1 cellular context compared by ENCODE assay signal in the genomic region with DNA sequence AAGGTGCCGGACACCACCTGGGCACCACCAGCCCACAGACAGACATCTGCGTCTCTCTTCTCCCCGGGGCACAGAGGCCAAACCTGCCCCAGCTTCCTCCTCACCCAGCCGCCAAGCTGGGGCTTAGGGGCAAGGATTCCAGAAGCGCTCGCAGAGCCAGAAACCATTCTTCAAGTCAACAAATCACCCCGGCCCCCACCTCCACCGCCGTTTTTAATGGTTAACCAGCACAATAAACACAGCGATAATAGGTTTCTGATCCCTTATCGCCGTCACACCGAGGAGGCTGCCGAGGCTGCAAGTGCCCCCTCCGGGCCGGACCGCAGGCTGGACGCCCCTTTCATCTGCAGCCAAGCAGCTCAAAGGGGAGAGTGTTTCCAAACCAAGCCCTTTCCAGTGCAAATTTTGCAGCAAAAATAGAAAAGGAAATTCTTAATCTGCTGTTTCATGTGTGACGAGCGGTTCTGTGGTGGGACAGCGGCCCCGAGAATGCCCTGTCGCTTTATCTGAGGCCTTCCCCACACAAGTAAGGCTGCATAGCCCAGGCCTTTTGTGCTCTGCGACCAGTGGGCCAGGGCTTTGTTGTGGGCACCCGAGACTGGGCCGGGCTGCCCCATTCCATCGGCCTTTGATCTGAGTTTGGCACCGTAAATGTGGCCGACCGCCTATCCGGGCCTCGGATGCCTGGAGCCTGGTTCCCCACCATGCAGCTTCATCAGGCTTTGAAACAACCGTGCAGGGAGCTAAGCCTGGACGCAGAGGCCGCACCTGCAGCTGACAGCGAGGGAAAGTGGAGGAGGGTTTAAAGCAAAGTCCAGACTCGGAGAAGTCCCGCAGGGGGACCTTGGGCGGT.
A peak's percentile ranks its signal among the peaks of the same experiment; 100 is the strongest.
TF ChIP-seq lines count a peak whose summit lies in the region.

No MANE protein-coding gene starts in this region.

TF ChIP-seq in HepG2, 621 proteins besides CTCF, POLR2A, EP300 and RAD21 (continued from another document and continues in another):
- TF ChIP-seq SMARCC2 (IDR thresholded peaks at IDR 0.05) (no peak), TSC22D2 (CRISPR knock-in tag; IDR thresholded peaks at IDR 0.05; ENCODE audit: borderline replicate concordance) (no peak), ZNF564 (CRISPR knock-in tag; IDR thresholded peaks at IDR 0.05) (no peak), ZBTB46 (CRISPR knock-in tag; IDR thresholded peaks at IDR 0.05; ENCODE audit: borderline replicate concordance) (no peak), KMT2A (CRISPR knock-in tag; IDR thresholded peaks at IDR 0.05) (0 out of 2 replicates have a peak, but pooled peaks have one; percentile 43), ZNF781 (CRISPR knock-in tag; IDR thresholded peaks at IDR 0.05; ENCODE audit: borderline replicate concordance, not compliant biosample characterization) (no peak), ZNF556 (CRISPR knock-in tag; IDR thresholded peaks at IDR 0.05; ENCODE audit: borderline replicate concordance) (no peak), NFRKB (IDR thresholded peaks at IDR 0.05) (no peak), ZNF512B (CRISPR knock-in tag; IDR thresholded peaks at IDR 0.05; ENCODE audit: borderline replicate concordance) (no peak; the same call in 1 of the 2 replicates), YY1 (IDR thresholded peaks at IDR 0.05; ENCODE audit: insufficient read depth, insufficient replicate concordance, low read depth, low read length) (peak; percentile 53), ATF7-NPFF (CRISPR knock-in tag; IDR thresholded peaks at IDR 0.05; ENCODE audit: low read depth) (no peak), ZSCAN9 (CRISPR knock-in tag; IDR thresholded peaks at IDR 0.05; ENCODE audit: borderline replicate concordance) (no peak), ARNT2 (CRISPR knock-in tag; IDR thresholded peaks at IDR 0.05; ENCODE audit: low read depth) (no peak), SYNCRIP (IDR thresholded peaks at IDR 0.05; ENCODE audit: insufficient read depth, low read depth, low read length) (no peak), TAF15 (IDR thresholded peaks at IDR 0.05; ENCODE audit: low read depth, low read length, poor library complexity, severe bottlenecking) (no peak), ZNF251 (CRISPR knock-in tag; IDR thresholded peaks at IDR 0.05) (no peak), PCBP2 (optimal IDR thresholded peaks at IDR 0.05; ENCODE audit: low read depth, low read length, poor library complexity, severe bottlenecking) (no peak), RXRB (CRISPR knock-in tag; IDR thresholded peaks at IDR 0.05; ENCODE audit: borderline replicate concordance) (peak; percentile 75), DNMT3B (CRISPR knock-in tag; conservative IDR thresholded peaks at IDR 0.05) (no peak), LBX2 (CRISPR knock-in tag; IDR thresholded peaks at IDR 0.05; ENCODE audit: borderline replicate concordance) (no peak), ZNF510 (CRISPR knock-in tag; IDR thresholded peaks at IDR 0.05; ENCODE audit: low read depth) (no peak), NRL (CRISPR knock-in tag; IDR thresholded peaks at IDR 0.05; ENCODE audit: borderline replicate concordance) (no peak), ZGPAT (CRISPR knock-in tag; IDR thresholded peaks at IDR 0.05) (peak; percentile 50; the same call in 1 of the 2 replicates), SNAPC2 (CRISPR knock-in tag; IDR thresholded peaks at IDR 0.05) (no peak), ZNF33A (CRISPR knock-in tag; IDR thresholded peaks at IDR 0.05; ENCODE audit: borderline replicate concordance) (no peak), ZNF331 (CRISPR knock-in tag; IDR thresholded peaks at IDR 0.05) (peak; percentile 48; the same call in 1 of the 2 replicates), ZNF614 (CRISPR knock-in tag; IDR thresholded peaks at IDR 0.05; ENCODE audit: borderline replicate concordance) (peak; percentile 64; the same call in 1 of the 2 replicates), GTF2F1 (IDR thresholded peaks at IDR 0.05; ENCODE audit: low read length) (no peak), RELA (CRISPR knock-in tag; IDR thresholded peaks at IDR 0.05) (no peak), TAF1 (CRISPR knock-in tag; IDR thresholded peaks at IDR 0.05) (peak; percentile 61; the same call in 1 of the 2 replicates)
- TF ChIP-seq, protein P1, sequence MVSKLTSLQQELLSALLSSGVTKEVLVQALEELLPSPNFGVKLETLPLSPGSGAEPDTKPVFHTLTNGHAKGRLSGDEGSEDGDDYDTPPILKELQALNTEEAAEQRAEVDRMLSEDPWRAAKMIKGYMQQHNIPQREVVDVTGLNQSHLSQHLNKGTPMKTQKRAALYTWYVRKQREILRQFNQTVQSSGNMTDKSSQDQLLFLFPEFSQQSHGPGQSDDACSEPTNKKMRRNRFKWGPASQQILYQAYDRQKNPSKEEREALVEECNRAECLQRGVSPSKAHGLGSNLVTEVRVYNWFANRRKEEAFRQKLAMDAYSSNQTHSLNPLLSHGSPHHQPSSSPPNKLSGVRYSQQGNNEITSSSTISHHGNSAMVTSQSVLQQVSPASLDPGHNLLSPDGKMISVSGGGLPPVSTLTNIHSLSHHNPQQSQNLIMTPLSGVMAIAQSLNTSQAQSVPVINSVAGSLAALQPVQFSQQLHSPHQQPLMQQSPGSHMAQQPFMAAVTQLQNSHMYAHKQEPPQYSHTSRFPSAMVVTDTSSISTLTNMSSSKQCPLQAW (CRISPR knock-in tag; IDR thresholded peaks at IDR 0.05): peak; percentile 99
- TF ChIP-seq, protein P2, sequence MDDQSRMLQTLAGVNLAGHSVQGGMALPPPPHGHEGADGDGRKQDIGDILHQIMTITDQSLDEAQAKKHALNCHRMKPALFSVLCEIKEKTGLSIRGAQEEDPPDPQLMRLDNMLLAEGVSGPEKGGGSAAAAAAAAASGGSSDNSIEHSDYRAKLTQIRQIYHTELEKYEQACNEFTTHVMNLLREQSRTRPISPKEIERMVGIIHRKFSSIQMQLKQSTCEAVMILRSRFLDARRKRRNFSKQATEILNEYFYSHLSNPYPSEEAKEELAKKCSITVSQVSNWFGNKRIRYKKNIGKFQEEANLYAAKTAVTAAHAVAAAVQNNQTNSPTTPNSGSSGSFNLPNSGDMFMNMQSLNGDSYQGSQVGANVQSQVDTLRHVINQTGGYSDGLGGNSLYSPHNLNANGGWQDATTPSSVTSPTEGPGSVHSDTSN (CRISPR knock-in tag; IDR thresholded peaks at IDR 0.05; ENCODE audit: borderline replicate concordance): no peak
- TF ChIP-seq, protein P3, sequence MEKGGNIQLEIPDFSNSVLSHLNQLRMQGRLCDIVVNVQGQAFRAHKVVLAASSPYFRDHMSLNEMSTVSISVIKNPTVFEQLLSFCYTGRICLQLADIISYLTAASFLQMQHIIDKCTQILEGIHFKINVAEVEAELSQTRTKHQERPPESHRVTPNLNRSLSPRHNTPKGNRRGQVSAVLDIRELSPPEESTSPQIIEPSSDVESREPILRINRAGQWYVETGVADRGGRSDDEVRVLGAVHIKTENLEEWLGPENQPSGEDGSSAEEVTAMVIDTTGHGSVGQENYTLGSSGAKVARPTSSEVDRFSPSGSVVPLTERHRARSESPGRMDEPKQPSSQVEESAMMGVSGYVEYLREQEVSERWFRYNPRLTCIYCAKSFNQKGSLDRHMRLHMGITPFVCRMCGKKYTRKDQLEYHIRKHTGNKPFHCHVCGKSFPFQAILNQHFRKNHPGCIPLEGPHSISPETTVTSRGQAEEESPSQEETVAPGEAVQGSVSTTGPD (CRISPR knock-in tag; IDR thresholded peaks at IDR 0.05): peak; percentile 69; the same call in 1 of the 2 replicates
- TF ChIP-seq, protein P4, sequence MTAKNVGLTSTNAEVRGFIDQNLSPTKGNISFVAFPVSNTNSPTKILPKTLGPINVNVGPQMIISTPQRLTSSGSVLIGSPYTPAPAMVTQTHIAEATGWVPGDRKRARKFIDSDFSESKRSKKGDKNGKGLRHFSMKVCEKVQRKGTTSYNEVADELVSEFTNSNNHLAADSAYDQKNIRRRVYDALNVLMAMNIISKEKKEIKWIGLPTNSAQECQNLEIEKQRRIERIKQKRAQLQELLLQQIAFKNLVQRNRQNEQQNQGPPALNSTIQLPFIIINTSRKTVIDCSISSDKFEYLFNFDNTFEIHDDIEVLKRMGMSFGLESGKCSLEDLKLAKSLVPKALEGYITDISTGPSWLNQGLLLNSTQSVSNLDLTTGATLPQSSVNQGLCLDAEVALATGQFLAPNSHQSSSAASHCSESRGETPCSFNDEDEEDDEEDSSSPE (CRISPR knock-in tag; IDR thresholded peaks at IDR 0.05): peak; percentile 53; the same call in 1 of the 2 replicates
- TF ChIP-seq, protein P5, sequence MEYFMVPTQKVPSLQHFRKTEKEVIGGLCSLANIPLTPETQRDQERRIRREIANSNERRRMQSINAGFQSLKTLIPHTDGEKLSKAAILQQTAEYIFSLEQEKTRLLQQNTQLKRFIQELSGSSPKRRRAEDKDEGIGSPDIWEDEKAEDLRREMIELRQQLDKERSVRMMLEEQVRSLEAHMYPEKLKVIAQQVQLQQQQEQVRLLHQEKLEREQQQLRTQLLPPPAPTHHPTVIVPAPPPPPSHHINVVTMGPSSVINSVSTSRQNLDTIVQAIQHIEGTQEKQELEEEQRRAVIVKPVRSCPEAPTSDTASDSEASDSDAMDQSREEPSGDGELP (IDR thresholded peaks at IDR 0.05; ENCODE audit: borderline replicate concordance, low read depth): 0 out of 2 replicates have a peak, but pooled peaks have one; percentile 43
- TF ChIP-seq, protein P6, sequence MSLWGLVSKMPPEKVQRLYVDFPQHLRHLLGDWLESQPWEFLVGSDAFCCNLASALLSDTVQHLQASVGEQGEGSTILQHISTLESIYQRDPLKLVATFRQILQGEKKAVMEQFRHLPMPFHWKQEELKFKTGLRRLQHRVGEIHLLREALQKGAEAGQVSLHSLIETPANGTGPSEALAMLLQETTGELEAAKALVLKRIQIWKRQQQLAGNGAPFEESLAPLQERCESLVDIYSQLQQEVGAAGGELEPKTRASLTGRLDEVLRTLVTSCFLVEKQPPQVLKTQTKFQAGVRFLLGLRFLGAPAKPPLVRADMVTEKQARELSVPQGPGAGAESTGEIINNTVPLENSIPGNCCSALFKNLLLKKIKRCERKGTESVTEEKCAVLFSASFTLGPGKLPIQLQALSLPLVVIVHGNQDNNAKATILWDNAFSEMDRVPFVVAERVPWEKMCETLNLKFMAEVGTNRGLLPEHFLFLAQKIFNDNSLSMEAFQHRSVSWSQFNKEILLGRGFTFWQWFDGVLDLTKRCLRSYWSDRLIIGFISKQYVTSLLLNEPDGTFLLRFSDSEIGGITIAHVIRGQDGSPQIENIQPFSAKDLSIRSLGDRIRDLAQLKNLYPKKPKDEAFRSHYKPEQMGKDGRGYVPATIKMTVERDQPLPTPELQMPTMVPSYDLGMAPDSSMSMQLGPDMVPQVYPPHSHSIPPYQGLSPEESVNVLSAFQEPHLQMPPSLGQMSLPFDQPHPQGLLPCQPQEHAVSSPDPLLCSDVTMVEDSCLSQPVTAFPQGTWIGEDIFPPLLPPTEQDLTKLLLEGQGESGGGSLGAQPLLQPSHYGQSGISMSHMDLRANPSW (CRISPR knock-in tag; IDR thresholded peaks at IDR 0.05; ENCODE audit: borderline replicate concordance): peak; percentile 57; the same call in 1 of the 2 replicates
- TF ChIP-seq, protein P7, sequence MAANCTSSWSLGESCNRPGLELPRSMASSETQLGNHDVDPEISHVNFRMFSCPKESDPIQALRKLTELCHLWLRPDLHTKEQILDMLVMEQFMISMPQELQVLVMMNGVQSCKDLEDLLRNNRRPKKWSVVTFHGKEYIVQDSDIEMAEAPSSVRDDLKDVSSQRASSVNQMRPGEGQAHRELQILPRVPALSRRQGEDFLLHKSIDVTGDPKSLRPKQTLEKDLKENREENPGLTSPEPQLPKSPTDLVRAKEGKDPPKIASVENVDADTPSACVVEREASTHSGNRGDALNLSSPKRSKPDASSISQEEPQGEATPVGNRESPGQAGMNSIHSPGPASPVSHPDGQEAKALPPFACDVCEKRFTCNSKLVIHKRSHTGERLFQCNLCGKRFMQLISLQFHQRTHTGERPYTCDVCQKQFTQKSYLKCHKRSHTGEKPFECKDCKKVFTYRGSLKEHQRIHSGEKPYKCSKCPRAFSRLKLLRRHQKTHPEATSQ (CRISPR knock-in tag; IDR thresholded peaks at IDR 0.05; ENCODE audit: borderline replicate concordance): no peak; the same call in 1 of the 2 replicates
